20 cellular contexts compared by ENCODE assay signal in genomic region chr4:20421586-20421985, GRCh38.
"Had no signal": no experiment of that assay in that cellular context is flagged by ENCODE, and none has a peak within 500 bp of the region (broad histone marks: within the 10 kb centered on the region; RNA-seq: fewer than 3 reads in every experiment).

No MANE protein-coding gene starts in this region.

- ATAC-seq: activated CD8-positive, alpha-beta T cell treated with anti-CD3 and anti-CD28 coated beads, Interleukin-2, amount 10 ng/mL, durations not matched to agents 7 days and 5 days; T-helper 17 cell had no signal

- H3K27me3 ChIP-seq: ascending aorta, body of pancreas had no signal

- H3K36me3 ChIP-seq: ascending aorta had no signal

- H3K4me1 ChIP-seq: ascending aorta had no signal

- H3K4me3 ChIP-seq: ascending aorta, body of pancreas had no signal

- H3K9me3 ChIP-seq: ascending aorta, body of pancreas had no signal

- H3K27ac ChIP-seq: ascending aorta, body of pancreas had no signal

- DNase-seq: activated CD4-positive, alpha-beta T cell treated with anti-CD3 and anti-CD28 coated beads for 48 hours; activated CD4-positive, alpha-beta T cell treated with anti-CD3 and anti-CD28 coated beads, Interleukin-2, amount 50 U/mL, for 4 hours; activated CD4-positive, CD25-positive, alpha-beta regulatory T cell treated with anti-CD3 and anti-CD28 coated beads, Interleukin-2, amount 50 U/mL, for 72 hours; activated CD8-positive, alpha-beta memory T cell treated with anti-CD3 and anti-CD28 coated beads, Interleukin-2, amount 50 U/mL, for 48 hours; activated CD8-positive, alpha-beta T cell treated with anti-CD3 and anti-CD28 coated beads, Interleukin-2, amount 10 ng/mL, durations not matched to agents 7 days and 5 days; activated effector memory CD4-positive, alpha-beta T cell treated with Interleukin-2 at 50 U/mL for 16 hours; activated naive CD4-positive, alpha-beta T cell; activated T-cell treated with anti-CD3 and anti-CD28 coated beads, Interleukin-2, amount 50 U/mL, for 1 hour; amniotic stem cell; body of pancreas; central memory CD4-positive, alpha-beta T cell; NCI-H1092; NCI-H1417 treated with DMSO at 0.1 percent for 48 hours; NCI-H1694 treated with DMSO at 0.1 percent for 48 hours; NCI-H2029 treated with DMSO at 0.1 percent for 48 hours; NCI-H524; SIG-M5; T-helper 17 cell; T-helper 9 cell had no signal
